14 cellular contexts compared by ENCODE assay signal in genomic region chr14:68405959-68406358, GRCh38.
A peak's percentile ranks its signal among the peaks of the same experiment; 100 is the strongest.
DNase-seq lines count a peak whose midpoint lies in the region; ATAC-seq lines count a peak whose summit lies in the region.
"Had no signal": no experiment of that assay in that cellular context is flagged by ENCODE, and none has a peak within 500 bp of the region (broad histone marks: within the 10 kb centered on the region; RNA-seq: fewer than 3 reads in every experiment).

No MANE protein-coding gene starts in this region.

- H3K27me3 Mint-ChIP-seq in activated T-helper 17 cell treated with anti-CD3 and anti-CD28 coated beads, Interleukin-2, amount 50 U/mL, for 72 hours, result no peaks in the 10 kb centered on the region
- no peaks in the 10 kb centered on the region for H3K27me3 Mint-ChIP-seq in naive B cell
- H3K27me3 Mint-ChIP-seq: activated naive CD4-positive, alpha-beta T cell treated with anti-CD3 and anti-CD28 coated beads, Interleukin-2, amount 50 U/mL, for 24 hours had no signal

- ATAC-seq in activated T-helper 17 cell treated with anti-CD3 and anti-CD28 coated beads, Interleukin-2, amount 50 U/mL, for 72 hours (replicated peaks), result peak; percentile 71
- no peak for ATAC-seq in naive B cell (ENCODE audit: low read depth in 2 of 2)
- ATAC-seq: heart left ventricle, Right ventricle myocardium inferior had no signal

- H3K4me3 ChIP-seq in BLaER1, result no peak overlapping the region
- no peak overlapping the region for H3K4me3 ChIP-seq in GM23248
- H3K4me3 ChIP-seq: heart left ventricle, prostate gland had no signal

- H3K4me2 ChIP-seq in BLaER1 (peak overlapping the region; percentile 82), GM23248 (ENCODE audit: unreplicated experiment) (peak overlapping the region; percentile 1)

- no peaks in the 10 kb centered on the region for H3K79me2 ChIP-seq in GM23248 (ENCODE audit: insufficient read depth)

- peak overlapping the region; percentile 96 for H3K27ac Mint-ChIP-seq in activated T-helper 17 cell treated with anti-CD3 and anti-CD28 coated beads, Interleukin-2, amount 50 U/mL, for 72 hours
- peak overlapping the region; percentile 72 to 99 (median 96) for H3K27ac Mint-ChIP-seq in naive B cell
- H3K27ac Mint-ChIP-seq: activated naive CD4-positive, alpha-beta T cell treated with anti-CD3 and anti-CD28 coated beads, Interleukin-2, amount 50 U/mL, for 24 hours had no signal

- in situ Hi-C loops in GM23248 (cut with MboI), result no loop called here

- no peaks in the 10 kb centered on the region for H3K36me3 ChIP-seq in BLaER1
- no peaks in the 10 kb centered on the region for H3K36me3 ChIP-seq in GM23248 (ENCODE audit: low read depth)
- H3K36me3 ChIP-seq: heart left ventricle, prostate gland had no signal

- peaks cover 5% of the 10 kb centered on the region; the same call in 1 of the 2 replicates for H3K9me3 ChIP-seq in BLaER1
- H3K9me3 ChIP-seq in GM23248 (ENCODE audit: low read depth), result no peaks in the 10 kb centered on the region
- H3K9me3 ChIP-seq: heart left ventricle, prostate gland had no signal

- H3K4me1 ChIP-seq in BLaER1 (peaks cover 90% of the 10 kb centered on the region), GM23248 (ENCODE audit: insufficient read depth) (peaks cover 66% of the 10 kb centered on the region)
- H3K4me1 ChIP-seq: prostate gland had no signal

- H3K27me3 ChIP-seq in BLaER1, result no peaks in the 10 kb centered on the region
- no peaks in the 10 kb centered on the region for H3K27me3 ChIP-seq in GM23248 (replicated peaks; ENCODE audit: insufficient read depth)
- H3K27me3 ChIP-seq: heart left ventricle had no signal

- DNase-seq in GM23248, result peak; percentile 86
- no peak for DNase-seq in naive B cell
- no peak for DNase-seq in NCI-H524 treated with DMSO at 0.1 percent for 48 hours (lab: John Stamatoyannopoulos, UW)
- DNase-seq in NCI-H2196 treated with DMSO at 0.1 percent for 48 hours (lab: John Stamatoyannopoulos, UW; ENCODE audit: unreplicated experiment), result no peak
- no peak for DNase-seq in kidney glomerular epithelial cell (lab: John Stamatoyannopoulos, UW)
- DNase-seq: activated CD8-positive, alpha-beta memory T cell treated with anti-CD3 and anti-CD28 coated beads for 24 hours; central memory CD4-positive, alpha-beta T cell; heart left ventricle; Karpas-422 had no signal

- H3K4me1 Mint-ChIP-seq in activated T-helper 17 cell treated with anti-CD3 and anti-CD28 coated beads, Interleukin-2, amount 50 U/mL, for 72 hours, result peaks cover 26% of the 10 kb centered on the region
- H3K4me1 Mint-ChIP-seq in naive B cell, result peaks cover 59 to 89% (median 69%) of the 10 kb centered on the region in 3 donors

- H3K9me2 ChIP-seq in GM23248 (ENCODE audit: insufficient read depth), result no peaks in the 10 kb centered on the region

- H4K20me1 ChIP-seq in BLaER1, result no peaks in the 10 kb centered on the region
- no peaks in the 10 kb centered on the region for H4K20me1 ChIP-seq in GM23248 (ENCODE audit: insufficient read depth)

- H3F3A ChIP-seq in GM23248 (ENCODE audit: insufficient read depth), result peaks cover 45% of the 10 kb centered on the region

- WGBS in GM23248 (ENCODE audit: low coverage in 1 of 2, low lambda C conversion rate in 2 of 2, missing lambda C conversion rate in 2 of 2), 2 experiments, result 3 to 11% methylated on average over 1 of the region's 1 CpG

- H3K27ac ChIP-seq in BLaER1, result peak overlapping the region; percentile 96
- peak overlapping the region; percentile 19; the same call in 1 of the 2 replicates for H3K27ac ChIP-seq in GM23248
- H3K27ac ChIP-seq: heart left ventricle, prostate gland had no signal

- peak overlapping the region; percentile 75 for H3K4me3 Mint-ChIP-seq in activated T-helper 17 cell treated with anti-CD3 and anti-CD28 coated beads, Interleukin-2, amount 50 U/mL, for 72 hours
- peak overlapping the region in 1 of 8 donors; percentile 21 for H3K4me3 Mint-ChIP-seq in naive B cell
- H3K4me3 Mint-ChIP-seq: activated naive CD4-positive, alpha-beta T cell treated with anti-CD3 and anti-CD28 coated beads, Interleukin-2, amount 50 U/mL, for 24 hours had no signal

- H3K9me3 Mint-ChIP-seq in activated T-helper 17 cell treated with anti-CD3 and anti-CD28 coated beads, Interleukin-2, amount 50 U/mL, for 72 hours, result no peaks in the 10 kb centered on the region
- H3K9me3 Mint-ChIP-seq in naive B cell, result peaks cover 0 to 9% (median 0%) of the 10 kb centered on the region in 7 donors
- H3K9me3 Mint-ChIP-seq: activated naive CD4-positive, alpha-beta T cell treated with anti-CD3 and anti-CD28 coated beads, Interleukin-2, amount 50 U/mL, for 24 hours had no signal

- H3K36me3 Mint-ChIP-seq in activated T-helper 17 cell treated with anti-CD3 and anti-CD28 coated beads, Interleukin-2, amount 50 U/mL, for 72 hours (ENCODE audit: low read depth), result no peaks in the 10 kb centered on the region
- no peaks in the 10 kb centered on the region for H3K36me3 Mint-ChIP-seq in naive B cell

- no peak overlapping the region for H3K9ac ChIP-seq in BLaER1
- H3K9ac ChIP-seq in GM23248, result no peak overlapping the region

- H2AFZ ChIP-seq in GM23248, result no peak overlapping the region
